In the genomic region with DNA sequence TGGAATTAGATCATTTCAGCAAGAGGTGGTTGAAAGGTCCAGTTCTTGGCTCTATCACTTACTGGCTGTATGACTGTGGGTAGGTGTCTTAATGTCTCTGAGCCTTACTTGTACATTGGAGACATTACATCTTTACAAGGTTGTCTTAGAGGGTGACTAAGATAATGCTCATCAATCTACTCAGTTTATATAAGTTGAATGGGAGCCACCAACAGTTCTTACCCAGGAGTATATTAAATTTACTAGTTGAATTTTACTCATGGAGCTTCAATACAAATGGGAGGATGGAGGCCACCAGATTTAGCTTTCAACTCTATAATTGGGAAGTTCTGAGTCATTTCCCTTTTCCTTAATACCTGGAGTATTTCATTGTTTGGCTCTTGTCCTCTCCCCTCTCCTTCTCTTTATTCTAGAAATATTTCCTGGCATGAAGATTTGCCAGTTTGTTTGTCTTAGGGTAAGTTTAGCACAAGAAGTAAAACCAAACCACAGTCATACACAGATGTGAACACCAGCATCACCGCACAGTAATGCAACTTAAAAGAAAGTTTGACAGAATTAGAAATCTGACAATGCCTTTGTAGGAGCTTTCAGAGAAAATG, we compare ENCODE assay signal across 29 cellular contexts.
DNase-seq lines count a peak whose midpoint lies in the region; ATAC-seq and TF ChIP-seq lines count a peak whose summit lies in the region.
"Had no signal": no experiment of that assay in that cellular context is flagged by ENCODE, and none has a peak within 500 bp of the region (broad histone marks: within the 10 kb centered on the region; RNA-seq: fewer than 3 reads in every experiment).

No MANE protein-coding gene starts in this region.

- H2AK5ac ChIP-seq in neuronal stem cell (ENCODE audit: low read depth, low read length), result no peak overlapping the region

- no peak overlapping the region for H3K4me3 Mint-ChIP-seq in naive thymus-derived CD8-positive, alpha-beta T cell
- H3K4me3 Mint-ChIP-seq: CD4-positive, alpha-beta T cell; naive thymus-derived CD4-positive, alpha-beta T cell had no signal

- H4K8ac ChIP-seq in neuronal stem cell (ENCODE audit: low read depth, low read length), result no peak overlapping the region

- H3K36me3 ChIP-seq in adipocyte (ENCODE audit: control insufficient read depth, insufficient read depth, low read length, severe bottlenecking), result no peaks in the 10 kb centered on the region
- no peaks in the 10 kb centered on the region for H3K36me3 ChIP-seq in sigmoid colon
- H3K36me3 ChIP-seq in neuronal stem cell (replicated peaks in 1 of 2; ENCODE audit: control insufficient read depth in 2 of 2, insufficient read depth in 2 of 2, low read length in 2 of 2), result no peaks in the 10 kb centered on the region

- H3K27ac ChIP-seq in sigmoid colon (peak overlapping the region; percentile 28 to 52 (median 44)), neuronal stem cell (replicated peaks; ENCODE audit: low read length) (no peak overlapping the region)
- H3K27ac ChIP-seq: foreskin keratinocyte, hepatocyte, SK-N-MC, testis had no signal

- H4K91ac ChIP-seq in neuronal stem cell (ENCODE audit: low read depth, low read length, poor library complexity), result no peak overlapping the region

- no peak for ATAC-seq in naive thymus-derived CD8-positive, alpha-beta T cell
- ATAC-seq: foreskin keratinocyte; naive thymus-derived CD4-positive, alpha-beta T cell had no signal

- intact Hi-C loops in sigmoid colon (cut with DNase I), result no loop called here

- no peaks in the 10 kb centered on the region for H3K36me3 Mint-ChIP-seq in naive thymus-derived CD8-positive, alpha-beta T cell
- H3K36me3 Mint-ChIP-seq: naive thymus-derived CD4-positive, alpha-beta T cell had no signal

- H3K23ac ChIP-seq in neuronal stem cell (ENCODE audit: low read depth, low read length, poor library complexity), result no peak overlapping the region

- no peak overlapping the region for H3K4ac ChIP-seq in neuronal stem cell (ENCODE audit: low read length)

- no peak overlapping the region for H2BK120ac ChIP-seq in neuronal stem cell (ENCODE audit: low read depth, low read length)

- H3K9me3 ChIP-seq in adipocyte (ENCODE audit: control insufficient read depth, low read length), result no peaks in the 10 kb centered on the region
- H3K9me3 ChIP-seq in sigmoid colon, result no peaks in the 10 kb centered on the region
- H3K9me3 ChIP-seq in neuronal stem cell (replicated peaks in 1 of 2; ENCODE audit: control insufficient read depth in 2 of 2, insufficient read depth in 1 of 2, low read depth in 1 of 2, low read length in 2 of 2), result no peaks in the 10 kb centered on the region
- H3K9me3 ChIP-seq: testis had no signal

- H3K9ac ChIP-seq in adipocyte (ENCODE audit: low read length) (peak overlapping the region; percentile 74), neuronal stem cell (ENCODE audit: low read depth, low read length, poor library complexity) (no peak overlapping the region)

- H3K9me3 Mint-ChIP-seq in naive thymus-derived CD8-positive, alpha-beta T cell, result peaks cover 0 to 2% (median 0%) of the 10 kb centered on the region in 9 donors
- H3K9me3 Mint-ChIP-seq: CD4-positive, alpha-beta T cell had no signal

- no peak for TF ChIP-seq POLR2A in sigmoid colon (IDR thresholded peaks at IDR 0.05)

- DNase-seq in Daoy (ENCODE audit: low read depth), result peak; percentile 3
- no peak for DNase-seq in adipocyte (ENCODE audit: low read depth)
- peak; percentile 15 for DNase-seq in epithelial cell of esophagus (ENCODE audit: low read depth)
- no peak for DNase-seq in sigmoid colon
- no peak for DNase-seq in naive thymus-derived CD8-positive, alpha-beta T cell
- DNase-seq in activated CD4-positive, alpha-beta T cell treated with anti-CD3 and anti-CD28 coated beads for 1 hour, result no peak
- no peak for DNase-seq in neuronal stem cell (ENCODE audit: low spot score)
- DNase-seq in NCI-H1436 treated with DMSO at 0.1 percent for 48 hours (lab: John Stamatoyannopoulos, UW), result no peak
- DNase-seq: activated CD4-positive, alpha-beta T cell treated with anti-CD3 and anti-CD28 coated beads for 4 hours; activated CD8-positive, alpha-beta memory T cell treated with anti-CD3 and anti-CD28 coated beads for 24 hours; activated gamma-delta T cell; activated T-cell treated with anti-CD3 and anti-CD28 coated beads, Interleukin-2, amount 50 U/mL, for 1 hour; CD4-positive, alpha-beta T cell; cortex of kidney; DMS 273 treated with DMSO at 0.1 percent for 48 hours; foreskin keratinocyte; KBM-7; naive thymus-derived CD4-positive, alpha-beta T cell; NCI-H146; NCI-H526; retina; RPMI8226; stimulated activated CD4-positive, alpha-beta T cell treated with anti-CD3 and anti-CD28 coated beads, Interleukin-12 subunit alpha, Interleukin-12 subunit beta, amount 100 ng/mL, for 4 hours; stimulated activated CD4-positive, alpha-beta T cell treated with anti-CD3 and anti-CD28 coated beads, Interleukin-4, amount 100 ng/mL, for 4 hours; stimulated activated naive CD4-positive, alpha-beta T cell; T-helper 2 cell; testis had no signal

- no peak for TF ChIP-seq EP300 in sigmoid colon (IDR thresholded peaks at IDR 0.05)

- WGBS in sigmoid colon, 2 donors, result 88 to 93% methylated on average over 1 of the region's 1 CpG
- no CpG with 5 or more reads among the region's 1 CpG for WGBS in neuronal stem cell (ENCODE audit: extremely low coverage in 2 of 2, insufficient read length in 2 of 2, insufficient replicate concordance in 1 of 2), 2 donors

- no peak overlapping the region for H2AFZ ChIP-seq in neuronal stem cell (ENCODE audit: low read length)
- H2AFZ ChIP-seq: hepatocyte had no signal

- peaks cover 6 to 46% (median 11%) of the 10 kb centered on the region in 5 donors for H3K27me3 Mint-ChIP-seq in naive thymus-derived CD8-positive, alpha-beta T cell

- no peak overlapping the region for H3K14ac ChIP-seq in neuronal stem cell (ENCODE audit: low read length)

- H3K79me1 ChIP-seq in neuronal stem cell (ENCODE audit: low read depth, low read length), result no peaks in the 10 kb centered on the region

- TF ChIP-seq CTCF in epithelial cell of esophagus (IDR thresholded peaks at IDR 0.05; ENCODE audit: insufficient read depth, low read depth, low read length, missing control alignments) (no peak), sigmoid colon (IDR thresholded peaks at IDR 0.05) (no peak)

- H3K4me1 Mint-ChIP-seq in naive thymus-derived CD8-positive, alpha-beta T cell, result no peaks in the 10 kb centered on the region

- peaks cover 48% of the 10 kb centered on the region for H3K4me1 ChIP-seq in adipocyte (ENCODE audit: control insufficient read depth, insufficient read depth, low read length)
- peaks cover 0 to 53% (median 29%) of the 10 kb centered on the region in 4 donors for H3K4me1 ChIP-seq in sigmoid colon
- peaks cover 0 to 10% of the 10 kb centered on the region in 2 donors for H3K4me1 ChIP-seq in neuronal stem cell (ENCODE audit: control insufficient read depth in 2 of 2, insufficient read depth in 1 of 2, low read depth in 1 of 2, low read length in 2 of 2)
- H3K4me1 ChIP-seq: foreskin keratinocyte had no signal

- H3K27ac Mint-ChIP-seq in naive thymus-derived CD8-positive, alpha-beta T cell, result no peak overlapping the region
- H3K27ac Mint-ChIP-seq: CD4-positive, alpha-beta T cell; naive thymus-derived CD4-positive, alpha-beta T cell had no signal

- H3K18ac ChIP-seq in neuronal stem cell (ENCODE audit: low read length), result no peak overlapping the region

- H3K4me3 ChIP-seq in adipocyte (ENCODE audit: low read length), result peak overlapping the region; percentile 58
- H3K4me3 ChIP-seq in epithelial cell of esophagus (ENCODE audit: low read length), result no peak overlapping the region
- H3K4me3 ChIP-seq in sigmoid colon, result no peak overlapping the region
- no peak overlapping the region for H3K4me3 ChIP-seq in neuronal stem cell (ENCODE audit: low read length in 2 of 2)
- H3K4me3 ChIP-seq: hepatocyte, SK-N-MC, testis had no signal

- POLR2A ChIA-PET in naive thymus-derived CD8-positive, alpha-beta T cell (lab: Charles Lee), result no interaction called here

- H2BK12ac ChIP-seq in neuronal stem cell (ENCODE audit: low read length), result no peak overlapping the region

- no peak overlapping the region for H2BK5ac ChIP-seq in neuronal stem cell (ENCODE audit: low read length)

- H3K27me3 ChIP-seq in adipocyte (replicated peaks; ENCODE audit: control insufficient read depth, insufficient read depth, low read length), result no peaks in the 10 kb centered on the region
- H3K27me3 ChIP-seq in sigmoid colon, result no peaks in the 10 kb centered on the region
- no peaks in the 10 kb centered on the region for H3K27me3 ChIP-seq in neuronal stem cell (ENCODE audit: control insufficient read depth in 3 of 3, insufficient read depth in 3 of 3, low read depth in 1 of 3, low read length in 3 of 3)
- H3K27me3 ChIP-seq: hepatocyte, testis had no signal

- no peak overlapping the region for H2BK15ac ChIP-seq in neuronal stem cell (ENCODE audit: low read length)

- no peak overlapping the region for H3K4me2 ChIP-seq in neuronal stem cell (ENCODE audit: insufficient read depth, low read length, poor library complexity, severe bottlenecking)
- H3K4me2 ChIP-seq: hepatocyte had no signal

Comparison
In these comparisons a context has a peak if more than half of its experiments do, and no peak if none do; other contexts are left out.
1. DNase-seq: peak in Daoy (single experiment) and epithelial cell of esophagus (single experiment); none in adipocyte (single experiment), sigmoid colon (single experiment), naive thymus-derived CD8-positive, alpha-beta T cell (0 of 10), activated CD4-positive, alpha-beta T cell treated with anti-CD3 and anti-CD28 coated beads for 1 hour (single experiment), neuronal stem cell (single experiment) and NCI-H1436 treated with DMSO at 0.1 percent for 48 hours (single experiment).